Comparison of ENCODE assay signal across 8 cellular contexts in the genomic region with DNA sequence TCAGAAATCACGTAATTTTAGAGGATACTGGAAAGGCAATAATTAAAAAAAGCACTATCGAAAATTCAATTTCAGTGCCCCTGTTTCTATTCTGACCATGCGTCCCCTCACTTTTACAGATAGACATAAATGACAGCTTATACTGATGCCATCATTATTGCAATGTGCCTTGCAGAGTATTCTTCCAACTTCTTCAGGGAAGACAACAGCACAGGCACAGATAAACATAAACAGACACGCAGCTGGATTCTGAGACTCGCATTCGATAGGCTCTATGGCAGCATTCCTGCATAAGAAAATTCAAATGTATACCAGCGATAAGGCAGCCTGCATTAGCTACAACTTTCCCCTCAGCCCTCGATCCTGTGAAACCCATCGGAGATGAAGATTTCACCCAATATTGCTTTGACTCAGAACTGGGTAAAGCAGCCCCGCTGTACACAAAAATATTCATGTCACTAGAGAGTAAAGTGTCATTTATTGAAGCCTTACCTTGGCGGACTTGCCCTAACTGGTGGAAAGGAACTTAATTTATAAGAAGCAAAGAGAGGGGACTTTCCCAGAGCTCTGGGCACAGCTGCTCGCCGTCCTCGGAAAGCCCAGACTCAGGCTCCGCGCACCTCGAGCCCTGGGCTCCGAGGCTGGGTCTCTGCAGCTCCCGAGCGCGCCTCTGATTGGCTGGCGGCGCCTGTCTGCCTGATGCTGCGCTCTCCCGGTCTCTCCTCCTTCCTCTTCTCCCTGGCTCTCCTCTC. TPM values are rescaled to one million over a fixed set of nuclear protein-coding genes. Genes with fewer than 3 reads are reported as not detected.
DNase-seq lines count a peak whose midpoint lies in the region; ATAC-seq and TF ChIP-seq lines count a peak whose summit lies in the region.

Gene CDH18, minus strand, starts transcription at position 607 of the 752 bp plus-strand sequence. CDS start 149,214 bp downstream, outside the sequence.

- DNase-seq in Ammon's horn (ENCODE audit: low spot score) (peak; percentile 86), NCI-H1092 (lab: John Stamatoyannopoulos, UW) (peak; percentile 61), adipocyte (ENCODE audit: low read depth) (peak; percentile 92), hepatocyte (ENCODE audit: low spot score) (peak; percentile 68), sciatic nerve (ENCODE audit: low spot score) (peak; percentile 60), transverse colon (no peak)
- no peak for DNase-seq in activated naive CD4-positive, alpha-beta T cell (lab: John Stamatoyannopoulos, UW)
- no peak for DNase-seq in activated effector memory CD4-positive, alpha-beta T cell treated with anti-CD3 and anti-CD28 coated beads, Interleukin-2, amount 50 U/mL, for 16 hours

- peaks cover 35% of the 10 kb centered on the region for H3K27me3 ChIP-seq in adipocyte (replicated peaks; ENCODE audit: control insufficient read depth, insufficient read depth, low read length)
- peaks cover 15% of the 10 kb centered on the region for H3K27me3 ChIP-seq in hepatocyte
- no peaks in the 10 kb centered on the region for H3K27me3 ChIP-seq in transverse colon

- in situ Hi-C loops in transverse colon (cut with MboI; ENCODE audit: low pct_ligation_motif_present in 1 of 4, low pct_unique_long_range_greater_than_20kb in 1 of 4, low sequenced_read_pairs in 3 of 4), result no loop called here

- intact Hi-C loops in sciatic nerve (cut with DNase I) (no loop called here), transverse colon (cut with DNase I; ENCODE audit: low total_unique reads) (no loop called here)

- H3K4me3 ChIP-seq in adipocyte (ENCODE audit: low read length) (peak within 1 kb of the TSS; percentile 71), hepatocyte (peak within 1 kb of the TSS; percentile 37), transverse colon (no peak within 1 kb of the TSS)

- H3K36me3 ChIP-seq in adipocyte (ENCODE audit: control insufficient read depth, insufficient read depth, low read length, severe bottlenecking) (no peaks in the 10 kb centered on the region), hepatocyte (replicated peaks; ENCODE audit: insufficient read depth, low read depth) (no peaks in the 10 kb centered on the region), transverse colon (no peaks in the 10 kb centered on the region)

- H3K4me2 ChIP-seq in hepatocyte, result peak within 1 kb of the TSS; percentile 78

- no peak for TF ChIP-seq POLR2A in transverse colon (IDR thresholded peaks at IDR 0.05)

- H3K4me1 ChIP-seq in adipocyte (ENCODE audit: control insufficient read depth, insufficient read depth, low read length), result peaks cover 9% of the 10 kb centered on the region
- no peaks in the 10 kb centered on the region for H3K4me1 ChIP-seq in hepatocyte (ENCODE audit: insufficient read depth)
- H3K4me1 ChIP-seq in transverse colon, result no peaks in the 10 kb centered on the region

- H3K9me3 ChIP-seq in adipocyte (ENCODE audit: control insufficient read depth, low read length) (no peaks in the 10 kb centered on the region), hepatocyte (ENCODE audit: low read depth) (no peaks in the 10 kb centered on the region), transverse colon (no peaks in the 10 kb centered on the region)

- H3K27ac ChIP-seq in hepatocyte (no peak within 1 kb of the TSS), transverse colon (no peak within 1 kb of the TSS)

- WGBS in hepatocyte (ENCODE audit: low lambda C conversion rate, missing lambda C conversion rate), result 14% methylated on average over 25 of the region's 25 CpGs
- WGBS in transverse colon (ENCODE audit: low coverage in 1 of 2), 2 donors, result 24 to 28% methylated on average over 9 to 25 of the region's 25 CpGs

- H4K20me1 ChIP-seq in hepatocyte (ENCODE audit: insufficient read depth, poor library complexity, severe bottlenecking), result no peaks in the 10 kb centered on the region

- TF ChIP-seq EP300 in transverse colon (IDR thresholded peaks at IDR 0.05; ENCODE audit: low read depth), result no peak

- H2AFZ ChIP-seq in hepatocyte, result peak within 1 kb of the TSS; percentile 79

- no peak within 1 kb of the TSS for H3K9ac ChIP-seq in adipocyte (ENCODE audit: low read length)

- H3K79me2 ChIP-seq in hepatocyte, result no peaks in the 10 kb centered on the region

- H3K9me2 ChIP-seq in hepatocyte (replicated peaks; ENCODE audit: insufficient read depth), result no peaks in the 10 kb centered on the region

- TF ChIP-seq CTCF in hepatocyte (IDR thresholded peaks at IDR 0.05; ENCODE audit: poor library complexity) (no peak), transverse colon (IDR thresholded peaks at IDR 0.05) (no peak)

- peak; percentile 97 for ATAC-seq in sciatic nerve

RNA-seq across cellular contexts. Expression of gene CDH18, which starts in this region (rescaled TPM):
- total RNA-seq in hepatocyte (1.5 and 2.7 TPM in 2 replicates), sciatic nerve (0.71 TPM), transverse colon (not detected)
- polyA plus RNA-seq in hepatocyte, result 0.71 and 2.2 TPM in 2 replicates

Comparison
In these comparisons a context has a peak if more than half of its experiments do, and no peak if none do; other contexts are left out.
1. Peak in DNase-seq and ATAC-seq in sciatic nerve; RNA of the gene not detected or under 1 TPM.
2. DNase-seq: peak in Ammon's horn (single experiment), NCI-H1092 (single experiment), adipocyte (single experiment) and hepatocyte (single experiment); none in transverse colon (single experiment), activated naive CD4-positive, alpha-beta T cell (0 of 4) and activated effector memory CD4-positive, alpha-beta T cell treated with anti-CD3 and anti-CD28 coated beads, Interleukin-2, amount 50 U/mL, for 16 hours (single experiment).
3. H3K4me3 ChIP-seq: peak in adipocyte (single experiment) and hepatocyte (single experiment); none in transverse colon (0 of 4).